19 cellular contexts compared by ENCODE assay signal in the genomic region with DNA sequence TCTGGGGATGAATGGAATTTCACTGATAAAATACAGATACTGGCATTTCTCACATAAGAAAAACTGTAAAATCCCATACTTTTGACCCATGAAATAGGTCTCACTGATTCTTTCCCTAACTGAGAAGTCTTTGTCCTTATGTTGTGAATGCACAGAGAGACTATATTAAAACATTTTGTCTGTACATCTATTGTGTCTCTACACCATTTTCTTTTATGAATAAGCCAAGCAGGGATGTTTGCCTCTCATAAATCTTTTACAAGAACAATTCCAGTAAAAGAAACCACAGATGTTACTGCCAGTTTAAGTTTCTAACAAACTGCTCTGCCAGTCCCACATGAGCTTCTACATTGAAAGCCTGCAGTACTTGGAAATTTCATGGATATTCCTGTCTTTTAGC.
A peak's percentile ranks its signal among the peaks of the same experiment; 100 is the strongest.
DNase-seq lines count a peak whose midpoint lies in the region; ATAC-seq, FAIRE-seq and TF ChIP-seq lines count a peak whose summit lies in the region.
"Had no signal": no experiment of that assay in that cellular context is flagged by ENCODE, and none has a peak within 500 bp of the region (broad histone marks: within the 10 kb centered on the region; RNA-seq: fewer than 3 reads in every experiment).

No MANE protein-coding gene starts in this region.

- DNase-seq in EH (ENCODE audit: low read depth): peak; percentile 7
- peak; percentile 22 for DNase-seq in PC-3
- DNase-seq in foreskin melanocyte: peak; percentile 80
- peak; percentile 14 for DNase-seq in prostate gland (ENCODE audit: low spot score)
- no peak for DNase-seq in cardiac septum (ENCODE audit: low spot score)
- DNase-seq in frontal cortex (ENCODE audit: low spot score in 2 of 2): no peak
- no peak for DNase-seq in nephron progenitor cell
- no peak for DNase-seq in sigmoid colon
- DNase-seq: BE2C; CD4-positive, CD25-positive, alpha-beta regulatory T cell; DMS53; GM23248; NCI-H1105 treated with DMSO at 0.1 percent for 48 hours; NCI-H187; NCI-H2227 treated with DMSO at 0.1 percent for 48 hours; SJCRH30 had no signal

- H3K79me2 ChIP-seq in PC-3 (ENCODE audit: low read length): no peaks in the 10 kb centered on the region

- H4K20me1 ChIP-seq in PC-3 (ENCODE audit: low read length): no peaks in the 10 kb centered on the region

- H3K36me3 Mint-ChIP-seq in nephron progenitor cell (ENCODE audit: low read depth): no peaks in the 10 kb centered on the region
- H3K36me3 Mint-ChIP-seq: CD4-positive, CD25-positive, alpha-beta regulatory T cell had no signal

- TF ChIP-seq CTCF in PC-3 (conservative IDR thresholded peaks at IDR 0.05; ENCODE audit: low read depth, low read length) (no peak), prostate gland (IDR thresholded peaks at IDR 0.05) (no peak), nephron progenitor cell (IDR thresholded peaks at IDR 0.05) (no peak), sigmoid colon (IDR thresholded peaks at IDR 0.05) (no peak)

- H3K36me3 ChIP-seq in PC-3 (ENCODE audit: low read depth, low read length) (no peaks in the 10 kb centered on the region), prostate gland (no peaks in the 10 kb centered on the region), sigmoid colon (no peaks in the 10 kb centered on the region)
- H3K36me3 ChIP-seq: BE2C, SJCRH30 had no signal

- no peak overlapping the region for H3K27ac ChIP-seq in PC-3 (ENCODE audit: low read length)
- H3K27ac ChIP-seq in prostate gland: no peak overlapping the region
- peak overlapping the region in 1 of 4 donors; percentile 39 for H3K27ac ChIP-seq in sigmoid colon
- H3K27ac ChIP-seq: GM23248, SJCRH30 had no signal

- H3K27me3 Mint-ChIP-seq in nephron progenitor cell (ENCODE audit: low read depth, poor library complexity): no peaks in the 10 kb centered on the region
- H3K27me3 Mint-ChIP-seq: CD4-positive, CD25-positive, alpha-beta regulatory T cell had no signal

- no peak overlapping the region for H3K4me3 Mint-ChIP-seq in nephron progenitor cell
- H3K4me3 Mint-ChIP-seq: CD4-positive, CD25-positive, alpha-beta regulatory T cell had no signal

- H3K9me3 ChIP-seq in PC-3 (ENCODE audit: low read length) (no peaks in the 10 kb centered on the region), prostate gland (no peaks in the 10 kb centered on the region), sigmoid colon (no peaks in the 10 kb centered on the region)
- H3K9me3 ChIP-seq: BE2C, SJCRH30 had no signal

- H3K9me2 ChIP-seq in PC-3 (replicated peaks; ENCODE audit: low read length): no peaks in the 10 kb centered on the region

- intact Hi-C loops in PC-3 (cut with micrococcal nuclease) (no loop called here), prostate gland (cut with DNase I) (no loop called here), cardiac septum (cut with DNase I) (no loop called here), sigmoid colon (cut with DNase I) (no loop called here)

- peaks cover 10% of the 10 kb centered on the region for H3K4me1 Mint-ChIP-seq in nephron progenitor cell
- H3K4me1 Mint-ChIP-seq: CD4-positive, CD25-positive, alpha-beta regulatory T cell had no signal

- H2AFZ ChIP-seq in PC-3 (ENCODE audit: low read length): no peak overlapping the region
- H2AFZ ChIP-seq: GM23248 had no signal

- no peak overlapping the region for H3K9ac ChIP-seq in PC-3 (ENCODE audit: low read length)
- H3K9ac ChIP-seq: GM23248 had no signal

- no peaks in the 10 kb centered on the region for H3F3A ChIP-seq in PC-3 (ENCODE audit: low read length, unreplicated experiment)

- H3K27me3 ChIP-seq in PC-3 (ENCODE audit: low read length) (no peaks in the 10 kb centered on the region), prostate gland (replicated peaks; ENCODE audit: insufficient read depth) (no peaks in the 10 kb centered on the region), sigmoid colon (peaks cover 0 to 5% (median 0%) of the 10 kb centered on the region in 3 donors)
- H3K27me3 ChIP-seq: BE2C, SJCRH30 had no signal

- no peak overlapping the region for H3K27ac Mint-ChIP-seq in nephron progenitor cell

- H3K4me1 ChIP-seq in PC-3 (ENCODE audit: insufficient read depth, low read length) (0 out of 2 replicates have a peak, but pooled peaks cover 4% of the 10 kb centered on the region), prostate gland (replicated peaks) (no peaks in the 10 kb centered on the region), sigmoid colon (peaks cover 0 to 7% (median 2%) of the 10 kb centered on the region in 4 donors)
- H3K4me1 ChIP-seq: BE2C, SJCRH30 had no signal

- no peak for TF ChIP-seq EP300 in sigmoid colon (IDR thresholded peaks at IDR 0.05)

- no peak for FAIRE-seq in frontal cortex (lab: Jason Lieb, UNC)
- FAIRE-seq: A204.1, GM12891 had no signal

- no peaks in the 10 kb centered on the region for H3K9me3 Mint-ChIP-seq in nephron progenitor cell

- no TSS peak for BruUV-seq in PC-3 (replicated peaks; lab: Mats Ljungman, UMichigan)

- H3K4me3 ChIP-seq in PC-3 (ENCODE audit: low read length) (no peak overlapping the region), prostate gland (no peak overlapping the region), sigmoid colon (no peak overlapping the region)
- H3K4me3 ChIP-seq: GM23248, SJCRH30 had no signal

- CTCF ChIA-PET in PC-3 (lab: Charles Lee): interaction anchor here (0.6 kb wide), 1 partner anchor 149 kb away, joined by 3 read pairs; no protein-coding TSS in a partner anchor

- ATAC-seq in PC-3: peak; percentile 37; the same call in 1 of the 2 replicates
- ATAC-seq: HCT116 had no signal

- POLR2A ChIA-PET in PC-3 (lab: Charles Lee; ENCODE audit: unreplicated experiment): no interaction called here

- no peak overlapping the region; the same call in 1 of the 2 replicates for H3K4me2 ChIP-seq in PC-3 (ENCODE audit: low read length)

- TF ChIP-seq POLR2A in prostate gland (IDR thresholded peaks at IDR 0.05) (no peak), sigmoid colon (IDR thresholded peaks at IDR 0.05) (no peak)

Comparison
In these comparisons a context has a peak if more than half of its experiments do, and no peak if none do; other contexts are left out.
1. DNase-seq: peak in EH (single experiment), PC-3 (single experiment), foreskin melanocyte (single experiment) and prostate gland (single experiment); none in cardiac septum (single experiment), frontal cortex (0 of 2), nephron progenitor cell (single experiment) and sigmoid colon (single experiment).